ENCODE assay signal across 20 cellular contexts in genomic region chr13:101527130-101527529, GRCh38.
"Had no signal": no experiment of that assay in that cellular context is flagged by ENCODE, and none has a peak within 500 bp of the region (broad histone marks: within the 10 kb centered on the region; RNA-seq: fewer than 3 reads in every experiment).

No MANE protein-coding gene starts in this region.

- H3K4me1 Mint-ChIP-seq: immature natural killer cell, neural progenitor cell had no signal

- H3K27me3 ChIP-seq: esophagus squamous epithelium, neural progenitor cell had no signal

- H3K4me1 ChIP-seq: neural progenitor cell, pancreas had no signal

- H3K27ac Mint-ChIP-seq: dendritic cell treated with granulocyte-macrophage colony-stimulating factor and Interleukin-4, amounts not matched to agents 40 ng/mL and 50 ng/mL, for 4 days; effector memory CD8-positive, alpha-beta T cell; immature natural killer cell; natural killer cell treated with Interleukin-12 subunit alpha and Interleukin-12 subunit beta and Interleukin-15 and Interleukin-18, amount 100 ng/mL, for 72 hours; neural progenitor cell; progenitor cell of endocrine pancreas; type B pancreatic cell had no signal

- FAIRE-seq: urothelium cell line had no signal

- H3K9ac ChIP-seq: neural progenitor cell had no signal

- H3K36me3 ChIP-seq: esophagus squamous epithelium, neural progenitor cell, pancreas had no signal

- H3K9me3 ChIP-seq: esophagus squamous epithelium, pancreas had no signal

- H3K9me3 Mint-ChIP-seq: dendritic cell treated with granulocyte-macrophage colony-stimulating factor and Interleukin-4, amounts not matched to agents 40 ng/mL and 50 ng/mL, for 4 days; effector memory CD8-positive, alpha-beta T cell; type B pancreatic cell had no signal

- H3K4me2 ChIP-seq: neural progenitor cell, smooth muscle cell had no signal

- H3K4me3 ChIP-seq: esophagus squamous epithelium, lung, neural progenitor cell, pancreas, smooth muscle cell had no signal

- H3K4me3 Mint-ChIP-seq: dendritic cell treated with granulocyte-macrophage colony-stimulating factor and Interleukin-4, amounts not matched to agents 40 ng/mL and 50 ng/mL, for 4 days; effector memory CD8-positive, alpha-beta T cell; immature natural killer cell; natural killer cell treated with Interleukin-12 subunit alpha and Interleukin-12 subunit beta and Interleukin-15 and Interleukin-18, amount 100 ng/mL, for 72 hours; neural progenitor cell; type B pancreatic cell had no signal

- H3K36me3 Mint-ChIP-seq: immature natural killer cell, neural progenitor cell, type B pancreatic cell had no signal

- H2AFZ ChIP-seq: neural progenitor cell had no signal

- H3K27ac ChIP-seq: esophagus squamous epithelium, neural progenitor cell, pancreas had no signal

- ATAC-seq: effector memory CD8-positive, alpha-beta T cell; left colon; left ventricle myocardium superior; natural killer cell treated with Interleukin-12 subunit alpha and Interleukin-12 subunit beta and Interleukin-15 and Interleukin-18, amount 100 ng/mL, for 72 hours; pancreas; right cardiac atrium had no signal

- DNase-seq: effector memory CD8-positive, alpha-beta T cell; esophagus squamous epithelium; immature natural killer cell; left colon; left ventricle myocardium superior; mesenchymal stem cell; midbrain; occipital lobe; pancreas; right cardiac atrium; stimulated activated CD4-positive, alpha-beta T cell treated with anti-CD3 and anti-CD28 coated beads, Interleukin-2, amount 100 ng/mL, for 48 hours; stimulated activated naive CD4-positive, alpha-beta T cell treated with Interleukin-2 at 50 U/mL for 16 hours had no signal

- H3K27me3 Mint-ChIP-seq: dendritic cell treated with granulocyte-macrophage colony-stimulating factor and Interleukin-4, amounts not matched to agents 40 ng/mL and 50 ng/mL, for 4 days; effector memory CD8-positive, alpha-beta T cell; type B pancreatic cell had no signal
